ENCODE assay signal across 2 cellular contexts in the genomic region with DNA sequence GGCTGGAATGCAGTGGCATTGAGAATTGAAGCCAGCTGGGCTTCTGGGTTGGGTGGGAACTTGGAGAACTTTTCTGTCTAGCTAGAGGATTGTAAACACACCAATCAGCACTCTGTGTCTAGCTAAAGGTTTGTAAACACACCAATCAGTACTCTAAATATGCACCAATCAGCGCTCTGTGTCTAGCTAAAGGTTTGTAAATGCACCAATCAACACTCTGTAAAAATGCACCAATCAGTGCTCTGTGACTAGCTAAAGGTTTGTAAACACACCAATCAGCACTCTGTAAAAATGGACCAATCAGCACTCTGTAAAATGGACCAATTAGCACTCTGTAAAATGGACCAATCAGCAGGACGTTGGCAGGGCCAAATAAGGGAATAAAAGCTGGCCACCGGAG.
A peak's percentile ranks its signal among the peaks of the same experiment; 100 is the strongest.
TF ChIP-seq lines count a peak whose summit lies in the region.

No MANE protein-coding gene starts in this region.

TF ChIP-seq in HCT116, 20 proteins besides CTCF, POLR2A, EP300 and RAD21:
- TF ChIP-seq SRF (IDR thresholded peaks at IDR 0.05; ENCODE audit: low read depth): 0 out of 2 replicates have a peak, but pooled peaks have one; percentile 41
TF ChIP-seq in HCT116: peak in this region for 1; not testable (repeated sequence) for 19.

TF ChIP-seq in HepG2, 621 proteins besides CTCF, POLR2A, EP300 and RAD21:
- TF ChIP-seq NFYC (CRISPR knock-in tag; IDR thresholded peaks at IDR 0.05) (peak; percentile 68), SRF (IDR thresholded peaks at IDR 0.05; ENCODE audit: low read depth, low read length) (peak; percentile 10; the same call in 1 of the 2 replicates), NFYB (CRISPR knock-in tag; IDR thresholded peaks at IDR 0.05) (peak; percentile 68)
